Comparison of ENCODE assay signal across 24 cellular contexts in the genomic region with DNA sequence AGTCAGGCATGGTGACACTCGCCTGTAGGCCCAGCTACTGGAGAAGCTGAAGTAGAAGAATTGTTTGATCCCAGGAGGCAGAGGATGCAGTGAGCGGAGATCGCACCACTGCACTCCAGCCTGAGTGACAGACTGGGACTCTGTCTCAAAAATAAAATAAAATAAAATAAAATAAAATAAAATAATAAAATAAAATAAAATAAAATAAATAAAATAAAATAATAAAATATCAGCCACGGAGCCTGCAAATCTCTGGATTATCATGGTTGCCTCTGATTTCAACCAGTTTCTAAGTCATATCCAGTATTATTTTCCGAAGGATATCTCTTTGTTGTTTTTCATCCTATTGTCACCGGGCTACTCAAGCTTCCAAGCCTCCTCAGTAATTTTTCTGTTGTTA.
"Had no signal": no experiment of that assay in that cellular context is flagged by ENCODE, and none has a peak within 500 bp of the region (broad histone marks: within the 10 kb centered on the region; RNA-seq: fewer than 3 reads in every experiment).

No MANE protein-coding gene starts in this region.

- H3K27ac ChIP-seq: colonic mucosa, coronary artery, dorsolateral prefrontal cortex, epithelial cell of prostate, esophagus muscularis mucosa, esophagus squamous epithelium, foreskin keratinocyte, gastrocnemius medialis, gastroesophageal sphincter, heart left ventricle, heart right ventricle had no signal

- H3K27me3 ChIP-seq: colonic mucosa, foreskin keratinocyte, gastrocnemius medialis, heart left ventricle, heart right ventricle had no signal

- DNase-seq: colonic mucosa; cortex of kidney; dermis blood vessel endothelial cell; dorsolateral prefrontal cortex; effector CD4-positive, alpha-beta T cell; effector CD8-positive, alpha-beta T cell; effector memory CD4-positive, alpha-beta T cell; effector memory CD8-positive, alpha-beta T cell; endodermal cell; erythroblast; esophagus squamous epithelium; foreskin fibroblast; foreskin keratinocyte; foreskin melanocyte; gastrocnemius medialis; glutamatergic neuron; heart left ventricle; heart right ventricle had no signal

- ATAC-seq: effector memory CD8-positive, alpha-beta T cell; esophagus mucosa; foreskin keratinocyte; gastrocnemius medialis; gastroesophageal sphincter; heart left ventricle; heart right ventricle had no signal

- H3K9me3 Mint-ChIP-seq: dendritic cell treated with granulocyte-macrophage colony-stimulating factor and Interleukin-4, amounts not matched to agents 40 ng/mL and 50 ng/mL, for 4 days; endodermal cell had no signal

- H3K9me3 ChIP-seq: colonic mucosa, esophagus muscularis mucosa, esophagus squamous epithelium, gastrocnemius medialis, gastroesophageal sphincter, heart left ventricle, heart right ventricle had no signal

- H3K4me1 ChIP-seq: colonic mucosa, esophagus muscularis mucosa, esophagus squamous epithelium, foreskin keratinocyte, gastrocnemius medialis, gastroesophageal sphincter had no signal

- H3K27me3 Mint-ChIP-seq: dendritic cell treated with granulocyte-macrophage colony-stimulating factor and Interleukin-4, amounts not matched to agents 40 ng/mL and 50 ng/mL, for 4 days had no signal

- H3K4me3 Mint-ChIP-seq: dendritic cell treated with granulocyte-macrophage colony-stimulating factor and Interleukin-4, amounts not matched to agents 40 ng/mL and 50 ng/mL, for 4 days; effector memory CD8-positive, alpha-beta T cell; endodermal cell had no signal

- H3K36me3 ChIP-seq: colonic mucosa, esophagus muscularis mucosa, esophagus squamous epithelium, gastrocnemius medialis, gastroesophageal sphincter, heart left ventricle, heart right ventricle had no signal

- H3K4me3 ChIP-seq: colonic mucosa, coronary artery, dorsolateral prefrontal cortex, esophagus muscularis mucosa, esophagus squamous epithelium, gastrocnemius medialis, gastroesophageal sphincter, heart left ventricle, heart right ventricle had no signal

- H3K27ac Mint-ChIP-seq: dendritic cell treated with granulocyte-macrophage colony-stimulating factor and Interleukin-4, amounts not matched to agents 40 ng/mL and 50 ng/mL, for 4 days; effector memory CD8-positive, alpha-beta T cell had no signal
